ENCODE assay signal across 23 cellular contexts in genomic region chr3:136544532-136544931, GRCh38.
DNase-seq lines count a peak whose midpoint lies in the region; TF ChIP-seq lines count a peak whose summit lies in the region.
"Had no signal": no experiment of that assay in that cellular context is flagged by ENCODE, and none has a peak within 500 bp of the region (broad histone marks: within the 10 kb centered on the region; RNA-seq: fewer than 3 reads in every experiment).

No MANE protein-coding gene starts in this region.

- BruUV-seq in A673 (replicated peaks; lab: Mats Ljungman, UMichigan): no TSS peak

- H3K9me3 ChIP-seq in A673 (ENCODE audit: low read depth, low read length, poor library complexity, severe bottlenecking): no peaks in the 10 kb centered on the region
- no peaks in the 10 kb centered on the region for H3K9me3 ChIP-seq in GM23248 (ENCODE audit: low read depth)
- H3K9me3 ChIP-seq: BE2C, heart left ventricle had no signal

- CTCF ChIA-PET in A673 (lab: Charles Lee): interaction anchor here (2.0 kb wide), 1 partner anchor 208 kb away, joined by 13 read pairs; the partner anchor contains the start of gene STAG1

- DNase-seq in A673 (ENCODE audit: low spot score) (no peak), GM23248 (peak; percentile 58), amniotic epithelial cell (ENCODE audit: low read depth) (peak; percentile 69), foreskin fibroblast (peak; percentile 12 to 25), iPS-NIHi7 (ENCODE audit: extremely low spot score) (no peak), DMS153 (lab: John Stamatoyannopoulos, UW) (no peak), T1000 (lab: John Stamatoyannopoulos, UW) (no peak), DMS79 (lab: John Stamatoyannopoulos, UW) (no peak)
- DNase-seq: activated CD4-positive, alpha-beta T cell treated with anti-CD3 and anti-CD28 coated beads, Interleukin-2, amount 50 U/mL, for 4 hours; activated CD4-positive, CD25-positive, alpha-beta regulatory T cell; activated CD8-positive, alpha-beta memory T cell treated with anti-CD3 and anti-CD28 coated beads, Interleukin-2, amount 50 U/mL, for 4 hours; activated naive CD4-positive, alpha-beta T cell treated with anti-CD3 and anti-CD28 coated beads, Interleukin-2, amount 50 U/mL, for 16 hours; anterior cingulate cortex; BE2C; heart left ventricle; naive thymus-derived CD4-positive, alpha-beta T cell; NCI-H187; NCI-H526 treated with DMSO at 0.1 percent for 48 hours; occipital lobe; OCI-M1; small intestine; stimulated activated CD4-positive, alpha-beta T cell treated with anti-CD3 and anti-CD28 coated beads, Interleukin-1b, Interleukin-23, amount 100 ng/mL, for 48 hours had no signal

- H2AFZ ChIP-seq in GM23248: no peak overlapping the region

- H3K9ac ChIP-seq in GM23248: no peak overlapping the region
- H3K9ac ChIP-seq: KMS-11 had no signal

- H3K79me2 ChIP-seq in GM23248 (ENCODE audit: insufficient read depth): peaks cover 64% of the 10 kb centered on the region

- no peaks in the 10 kb centered on the region for H3K27me3 ChIP-seq in A673 (replicated peaks; ENCODE audit: insufficient read depth, low read depth, low read length, poor library complexity)
- H3K27me3 ChIP-seq in GM23248 (replicated peaks; ENCODE audit: insufficient read depth): no peaks in the 10 kb centered on the region
- H3K27me3 ChIP-seq: BE2C, heart left ventricle had no signal

- TF ChIP-seq CTCF in A673 (conservative IDR thresholded peaks at IDR 0.05; ENCODE audit: low read depth, low read length) (no peak), foreskin fibroblast (IDR thresholded peaks at IDR 0.05; ENCODE audit: low read depth, low read length) (no peak)

- H3F3A ChIP-seq in GM23248 (ENCODE audit: insufficient read depth): peaks cover 14% of the 10 kb centered on the region; the same call in 1 of the 2 replicates

- H4K20me1 ChIP-seq in GM23248 (ENCODE audit: insufficient read depth): no peaks in the 10 kb centered on the region; the same call in 1 of the 2 replicates

- H3K4me1 ChIP-seq in A673 (ENCODE audit: insufficient read depth, low read length, poor library complexity, severe bottlenecking) (peaks cover 51% of the 10 kb centered on the region), GM23248 (ENCODE audit: insufficient read depth) (peaks cover 33% of the 10 kb centered on the region)

- H3K36me3 ChIP-seq in A673 (ENCODE audit: insufficient read depth, low read length, poor library complexity, severe bottlenecking) (no peaks in the 10 kb centered on the region), GM23248 (ENCODE audit: low read depth) (no peaks in the 10 kb centered on the region)
- H3K36me3 ChIP-seq: BE2C had no signal

- no peak overlapping the region for H3K4me3 ChIP-seq in A673 (ENCODE audit: low read depth, low read length, poor library complexity, severe bottlenecking)
- H3K4me3 ChIP-seq in GM23248: no peak overlapping the region
- no peak overlapping the region for H3K4me3 ChIP-seq in foreskin fibroblast (ENCODE audit: low read depth in 1 of 2, low read length in 2 of 2)
- H3K4me3 ChIP-seq: heart left ventricle had no signal

- H3K27ac ChIP-seq in A673 (ENCODE audit: low read depth, low read length, poor library complexity, severe bottlenecking) (peak overlapping the region; percentile 38), GM23248 (peak overlapping the region; percentile 35)
- H3K27ac ChIP-seq: heart left ventricle, KMS-11 had no signal

- intact Hi-C loops in A673 (cut with micrococcal nuclease; ENCODE audit: unreplicated experiment): no loop called here

- POLR2A ChIA-PET in A673 (lab: Charles Lee; ENCODE audit: low non-redundant PET): no interaction called here

- in situ Hi-C loops in GM23248 (cut with MboI): no loop called here

- H3K9me2 ChIP-seq in GM23248 (ENCODE audit: insufficient read depth): no peaks in the 10 kb centered on the region

- H3K4me2 ChIP-seq in GM23248 (ENCODE audit: unreplicated experiment): no peak overlapping the region
- H3K4me2 ChIP-seq: KMS-11 had no signal

- whole genome bisulfite sequencing in GM23248 (ENCODE audit: low coverage in 1 of 2, low lambda C conversion rate in 2 of 2, missing lambda C conversion rate in 2 of 2), 2 experiments: 93 to 94% methylated on average over 3 of the region's 3 CpGs

Comparison
In these comparisons a context has a peak if more than half of its experiments do, and no peak if none do; other contexts are left out.
1. DNase-seq: peak in GM23248 (single experiment), amniotic epithelial cell (single experiment) and foreskin fibroblast (2 of 2); none in A673 (single experiment), iPS-NIHi7 (single experiment), DMS153 (single experiment), T1000 (single experiment) and DMS79 (single experiment).